12 cellular contexts compared by ENCODE assay signal in the genomic region with DNA sequence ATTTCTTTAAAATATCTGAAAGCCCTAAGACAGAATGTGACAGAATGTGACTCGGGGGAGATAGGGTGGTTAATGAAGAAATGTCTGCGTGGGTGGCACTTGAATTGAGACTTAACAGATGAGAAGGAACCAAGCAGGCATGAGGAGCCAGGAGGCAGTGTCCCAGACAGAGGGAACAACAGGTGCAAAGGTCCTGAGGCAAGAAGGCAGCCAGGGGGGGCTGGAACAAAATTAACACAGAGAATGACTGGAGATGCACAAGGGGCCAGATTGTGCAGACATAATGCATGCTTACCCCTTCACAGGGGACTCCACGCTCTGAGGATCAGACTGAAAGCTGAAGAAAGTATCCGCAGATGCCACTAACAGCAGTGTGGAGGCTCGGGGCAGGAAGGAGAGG. TPM values are rescaled to one million over a fixed set of nuclear protein-coding genes. Genes with fewer than 3 reads are reported as not detected.
DNase-seq lines count a peak whose midpoint lies in the region; ATAC-seq and TF ChIP-seq lines count a peak whose summit lies in the region.
"Had no signal": no experiment of that assay in that cellular context is flagged by ENCODE, and none has a peak within 500 bp of the region (broad histone marks: within the 10 kb centered on the region; RNA-seq: fewer than 3 reads in every experiment).

No MANE protein-coding gene starts in this region.

- peaks cover 53% of the 10 kb centered on the region for H3K4me1 Mint-ChIP-seq in activated T-cell treated with anti-CD3 and anti-CD28 coated beads, Interleukin-2, amount 50 U/mL, for 24 hours (ENCODE audit: low read depth)
- peaks cover 46% of the 10 kb centered on the region for H3K4me1 Mint-ChIP-seq in activated CD8-positive, alpha-beta T cell treated with anti-CD3 and anti-CD28 coated beads for 36 hours (ENCODE audit: low read depth)
- peaks cover 47% of the 10 kb centered on the region for H3K4me1 Mint-ChIP-seq in stimulated activated memory B cell treated with anti-CD40 and anti-IgM and Interleukin-4, amounts not matched to agents 10 μg/mL and 1 μg/mL and 100 μg/mL, for 72 hours

- intact Hi-C loops in activated CD8-positive, alpha-beta T cell treated with anti-CD3 and anti-CD28 coated beads for 36 hours (cut with micrococcal nuclease): no loop called here

- H3K9ac ChIP-seq in iPS-18a (ENCODE audit: low read length): no peak overlapping the region
- H3K9ac ChIP-seq: parathyroid adenoma had no signal

- no peaks in the 10 kb centered on the region for H3K27me3 Mint-ChIP-seq in activated T-cell treated with anti-CD3 and anti-CD28 coated beads, Interleukin-2, amount 50 U/mL, for 24 hours
- H3K27me3 Mint-ChIP-seq in activated CD8-positive, alpha-beta T cell treated with anti-CD3 and anti-CD28 coated beads for 36 hours: no peaks in the 10 kb centered on the region
- no peaks in the 10 kb centered on the region for H3K27me3 Mint-ChIP-seq in stimulated activated memory B cell treated with anti-CD40 and anti-IgM and Interleukin-4, amounts not matched to agents 10 μg/mL and 1 μg/mL and 100 μg/mL, for 72 hours

- H3K4me3 Mint-ChIP-seq in activated T-cell treated with anti-CD3 and anti-CD28 coated beads, Interleukin-2, amount 50 U/mL, for 24 hours: peak overlapping the region; percentile 99
- H3K4me3 Mint-ChIP-seq in activated CD8-positive, alpha-beta T cell treated with anti-CD3 and anti-CD28 coated beads for 36 hours: peak overlapping the region; percentile 93
- H3K4me3 Mint-ChIP-seq in stimulated activated memory B cell treated with anti-CD40 and anti-IgM and Interleukin-4, amounts not matched to agents 10 μg/mL and 1 μg/mL and 100 μg/mL, for 72 hours: peak overlapping the region; percentile 75

- H3K27ac Mint-ChIP-seq in activated T-cell treated with anti-CD3 and anti-CD28 coated beads, Interleukin-2, amount 50 U/mL, for 24 hours: peak overlapping the region; percentile 100
- peak overlapping the region; percentile 72 for H3K27ac Mint-ChIP-seq in activated CD8-positive, alpha-beta T cell treated with anti-CD3 and anti-CD28 coated beads for 36 hours
- peak overlapping the region; percentile 4 for H3K27ac Mint-ChIP-seq in stimulated activated memory B cell treated with anti-CD40 and anti-IgM and Interleukin-4, amounts not matched to agents 10 μg/mL and 1 μg/mL and 100 μg/mL, for 72 hours

- H3K9me3 Mint-ChIP-seq in activated T-cell treated with anti-CD3 and anti-CD28 coated beads, Interleukin-2, amount 50 U/mL, for 24 hours: no peaks in the 10 kb centered on the region
- peaks cover 3% of the 10 kb centered on the region for H3K9me3 Mint-ChIP-seq in activated CD8-positive, alpha-beta T cell treated with anti-CD3 and anti-CD28 coated beads for 36 hours
- H3K9me3 Mint-ChIP-seq in stimulated activated memory B cell treated with anti-CD40 and anti-IgM and Interleukin-4, amounts not matched to agents 10 μg/mL and 1 μg/mL and 100 μg/mL, for 72 hours: no peaks in the 10 kb centered on the region

- CTCF ChIA-PET in activated CD8-positive, alpha-beta T cell treated with anti-CD3 and anti-CD28 coated beads for 36 hours (lab: Charles Lee): interaction anchor here (0.9 to 5.3 kb wide), 7 partner anchors 22 to 236 kb away, joined by 3 to 28 read pairs (median 5); no protein-coding TSS in a partner anchor

- H3K4me3 ChIP-seq in iPS-18a (ENCODE audit: low read length): peak overlapping the region; percentile 97

- H3K36me3 Mint-ChIP-seq in activated T-cell treated with anti-CD3 and anti-CD28 coated beads, Interleukin-2, amount 50 U/mL, for 24 hours (ENCODE audit: low read depth): peaks cover 56% of the 10 kb centered on the region
- H3K36me3 Mint-ChIP-seq in activated CD8-positive, alpha-beta T cell treated with anti-CD3 and anti-CD28 coated beads for 36 hours (ENCODE audit: low read depth): peaks cover 18% of the 10 kb centered on the region
- peaks cover 15% of the 10 kb centered on the region for H3K36me3 Mint-ChIP-seq in stimulated activated memory B cell treated with anti-CD40 and anti-IgM and Interleukin-4, amounts not matched to agents 10 μg/mL and 1 μg/mL and 100 μg/mL, for 72 hours

- no peak for TF ChIP-seq CTCF in activated CD8-positive, alpha-beta T cell treated with anti-CD3 and anti-CD28 coated beads for 36 hours (IDR thresholded peaks at IDR 0.05)
- no peak for TF ChIP-seq CTCF in GM10266 (IDR thresholded peaks at IDR 0.05; ENCODE audit: control insufficient read depth, insufficient read depth, low read depth, missing control alignments)

- no peak for ATAC-seq in activated CD8-positive, alpha-beta T cell treated with anti-CD3 and anti-CD28 coated beads for 36 hours
- no peak for ATAC-seq in stimulated activated memory B cell treated with anti-CD40 and anti-IgM and Interleukin-4, amounts not matched to agents 10 μg/mL and 1 μg/mL and 100 μg/mL, for 72 hours
- ATAC-seq: gastrocnemius medialis had no signal

- no peaks in the 10 kb centered on the region for H3K27me3 ChIP-seq in iPS-18a (ENCODE audit: control insufficient read depth, insufficient read depth, low read length)
- H3K27me3 ChIP-seq: gastrocnemius medialis had no signal

- H3K27ac ChIP-seq in iPS-18a (ENCODE audit: low read length): no peak overlapping the region
- H3K27ac ChIP-seq: C4-2B, parathyroid adenoma had no signal

- H3K9me3 ChIP-seq in iPS-18a (ENCODE audit: control insufficient read depth, low read depth, low read length): no peaks in the 10 kb centered on the region
- H3K9me3 ChIP-seq: gastrocnemius medialis had no signal

- peaks cover 4% of the 10 kb centered on the region for H3K4me1 ChIP-seq in iPS-18a (ENCODE audit: control insufficient read depth, low read depth, low read length)

- POLR2A ChIA-PET in activated CD8-positive, alpha-beta T cell treated with anti-CD3 and anti-CD28 coated beads for 36 hours (lab: Charles Lee): interaction anchor here (3.5 to 4.2 kb wide), 2 partner anchors 11 to 37 kb away, joined by 15 to 19 read pairs; no protein-coding TSS in a partner anchor

- no peak for DNase-seq in activated T-cell treated with anti-CD3 and anti-CD28 coated beads, Interleukin-2, amount 50 U/mL, for 24 hours
- DNase-seq in activated T-cell treated with anti-CD3 and anti-CD28 coated beads for 4 hours (no peak), GM10266 (ENCODE audit: extremely low spot score) (no peak), NCI-H187 treated with DMSO at 0.1 percent for 48 hours (lab: John Stamatoyannopoulos, UW) (no peak), AG08396 (ENCODE audit: low spot score) (no peak)
- DNase-seq in activated CD8-positive, alpha-beta T cell treated with anti-CD3 and anti-CD28 coated beads for 36 hours: no peak
- DNase-seq: gastrocnemius medialis, NCI-H1092 had no signal

- H3K36me3 ChIP-seq in iPS-18a (ENCODE audit: control insufficient read depth, low read depth, low read length): peaks cover 8% of the 10 kb centered on the region

RNA-seq across cellular contexts. Expression of gene LMAN2, which starts 1.7 kb away (rescaled TPM):
- total RNA-seq in activated CD8-positive, alpha-beta T cell treated with anti-CD3 and anti-CD28 coated beads for 36 hours: 10 to 100 TPM; 79.9 to 87.5 TPM

RNA-seq across cellular contexts. Expression of gene RGS14, which starts 8.0 kb away (rescaled TPM):
- 10 to 100 TPM; 50.4 to 52.5 TPM for total RNA-seq in activated CD8-positive, alpha-beta T cell treated with anti-CD3 and anti-CD28 coated beads for 36 hours

RNA-seq across cellular contexts. Expression of gene SLC34A1, which starts 34.5 kb away (rescaled TPM):
- total RNA-seq in activated CD8-positive, alpha-beta T cell treated with anti-CD3 and anti-CD28 coated beads for 36 hours: under 1 TPM; 0.29 to 0.43 TPM
- total RNA-seq: gastrocnemius medialis had no signal

RNA-seq across cellular contexts. Expression of gene MXD3, which starts 38.1 kb away (rescaled TPM):
- 10 to 100 TPM; 19.3 to 25.1 TPM for total RNA-seq in activated CD8-positive, alpha-beta T cell treated with anti-CD3 and anti-CD28 coated beads for 36 hours

RNA-seq across cellular contexts. Expression of gene PRELID1, which starts 46.2 kb away (rescaled TPM):
- 100 to 1,000 TPM; 222 to 233 TPM for total RNA-seq in activated CD8-positive, alpha-beta T cell treated with anti-CD3 and anti-CD28 coated beads for 36 hours

Comparison
In these comparisons a context has a peak if more than half of its experiments do, and no peak if none do; other contexts are left out.
1. H3K27ac Mint-ChIP-seq: peak in every context shown above with its lines; median percentile 100 in activated T-cell treated with anti-CD3 and anti-CD28 coated beads, Interleukin-2, amount 50 U/mL, for 24 hours; 72 in activated CD8-positive, alpha-beta T cell treated with anti-CD3 and anti-CD28 coated beads for 36 hours; 4 in stimulated activated memory B cell treated with anti-CD40 and anti-IgM and Interleukin-4, amounts not matched to agents 10 μg/mL and 1 μg/mL and 100 μg/mL, for 72 hours.